ENCODE assay signal across 12 cellular contexts in the genomic region with DNA sequence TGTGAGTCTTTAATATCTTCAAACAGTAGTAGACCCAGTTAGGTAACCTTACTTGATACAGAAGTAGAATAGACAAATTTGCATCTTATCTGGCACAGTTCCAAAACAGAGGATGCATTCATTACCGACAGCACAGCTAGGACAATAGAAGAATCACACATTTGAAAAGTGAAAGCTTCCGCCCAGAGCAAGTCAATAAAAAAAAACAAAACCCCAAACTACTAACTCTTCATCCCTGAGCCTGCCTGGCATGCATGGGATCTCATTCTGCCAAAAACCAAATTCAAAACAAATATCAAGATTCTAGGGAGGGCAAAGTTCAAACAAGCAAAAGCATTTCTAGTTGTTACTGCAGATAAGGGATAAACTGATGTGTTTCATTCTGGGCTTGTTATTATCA.
DNase-seq lines count a peak whose midpoint lies in the region; ATAC-seq and TF ChIP-seq lines count a peak whose summit lies in the region.
"Had no signal": no experiment of that assay in that cellular context is flagged by ENCODE, and none has a peak within 500 bp of the region (broad histone marks: within the 10 kb centered on the region; RNA-seq: fewer than 3 reads in every experiment).

No MANE protein-coding gene starts in this region.

- peaks cover 7 to 15% (median 14%) of the 10 kb centered on the region in 4 donors for H3K4me1 ChIP-seq in upper lobe of left lung
- H3K4me1 ChIP-seq: SJSA1 had no signal

- peak; percentile 8 for DNase-seq in G401 (ENCODE audit: low spot score)
- DNase-seq in NCI-H446 (lab: John Stamatoyannopoulos, UW): peak; percentile 21 to 45
- DNase-seq in dermis microvascular lymphatic vessel endothelial cell (ENCODE audit: low read depth in 2 of 2): peak; percentile 55 to 64
- DNase-seq in upper lobe of left lung: no peak
- DNase-seq: NCI-H2107; stimulated activated CD4-positive, alpha-beta T cell treated with anti-CD3 and anti-CD28 coated beads, Interleukin-1b, Interleukin-23, amount 100 ng/mL, for 48 hours; stimulated activated naive CD8-positive, alpha-beta T cell treated with anti-CD3 and anti-CD28 coated beads, Interleukin-15, Interleukin-2, amounts not matched to agents 100 U/mL and 50 U/mL, for 24 hours had no signal

- peak overlapping the region in 2 of 3 experiments; percentile 10 to 11 for H3K27ac Mint-ChIP-seq in nephron

- peak overlapping the region in 1 of 4 donors; percentile 73 for H3K27ac ChIP-seq in upper lobe of left lung
- H3K27ac ChIP-seq: SJSA1 had no signal

- no peaks in the 10 kb centered on the region for H3K27me3 Mint-ChIP-seq in nephron (ENCODE audit: low read depth)

- in situ Hi-C loops in G401 (cut with HindIII; ENCODE audit: low sequenced_read_pairs): no loop called here

- H3K36me3 ChIP-seq in upper lobe of left lung: no peaks in the 10 kb centered on the region
- H3K36me3 ChIP-seq: SJSA1 had no signal

- no peaks in the 10 kb centered on the region for H3K27me3 ChIP-seq in upper lobe of left lung
- H3K27me3 ChIP-seq: SJSA1 had no signal

- TF ChIP-seq CTCF in nephron (IDR thresholded peaks at IDR 0.05; ENCODE audit: unreplicated experiment in 3 of 3) (no peak), upper lobe of left lung (IDR thresholded peaks at IDR 0.05) (no peak)

- no peaks in the 10 kb centered on the region for H3K9me3 Mint-ChIP-seq in nephron

- no peak for TF ChIP-seq EP300 in upper lobe of left lung (IDR thresholded peaks at IDR 0.05)

- no peaks in the 10 kb centered on the region for H3K9me3 ChIP-seq in upper lobe of left lung
- H3K9me3 ChIP-seq: SJSA1 had no signal

- WGBS in upper lobe of left lung, 2 donors: 30 to 47% methylated on average over 2 of the region's 2 CpGs

- H3K36me3 Mint-ChIP-seq in nephron (ENCODE audit: low read depth): no peaks in the 10 kb centered on the region

- no peak overlapping the region for H3K4me3 Mint-ChIP-seq in nephron

- TF ChIP-seq POLR2A in upper lobe of left lung (IDR thresholded peaks at IDR 0.05): no peak

- ATAC-seq in upper lobe of left lung (ENCODE audit: low FRiP score in 2 of 2) (no peak), HG02852 (IDR thresholded peaks at IDR 0.05; ENCODE audit: unreplicated experiment) (no peak), HG03469 (IDR thresholded peaks at IDR 0.05; ENCODE audit: unreplicated experiment) (no peak), HG03432 (IDR thresholded peaks at IDR 0.05; ENCODE audit: unreplicated experiment) (no peak)
- ATAC-seq: stimulated activated naive CD8-positive, alpha-beta T cell treated with anti-CD3 and anti-CD28 coated beads, Interleukin-15, Interleukin-2, amounts not matched to agents 100 U/mL and 50 U/mL, for 24 hours had no signal

- H3K4me1 Mint-ChIP-seq in nephron: peaks cover 15% of the 10 kb centered on the region

- no peak overlapping the region for H3K4me3 ChIP-seq in upper lobe of left lung
- H3K4me3 ChIP-seq: SJSA1 had no signal

Comparison
In these comparisons a context has a peak if more than half of its experiments do, and no peak if none do; other contexts are left out.
1. DNase-seq: peak in G401 (single experiment), NCI-H446 (2 of 2) and dermis microvascular lymphatic vessel endothelial cell (2 of 2); none in upper lobe of left lung (0 of 2).